ENCODE assay signal across 8 cellular contexts in the genomic region with DNA sequence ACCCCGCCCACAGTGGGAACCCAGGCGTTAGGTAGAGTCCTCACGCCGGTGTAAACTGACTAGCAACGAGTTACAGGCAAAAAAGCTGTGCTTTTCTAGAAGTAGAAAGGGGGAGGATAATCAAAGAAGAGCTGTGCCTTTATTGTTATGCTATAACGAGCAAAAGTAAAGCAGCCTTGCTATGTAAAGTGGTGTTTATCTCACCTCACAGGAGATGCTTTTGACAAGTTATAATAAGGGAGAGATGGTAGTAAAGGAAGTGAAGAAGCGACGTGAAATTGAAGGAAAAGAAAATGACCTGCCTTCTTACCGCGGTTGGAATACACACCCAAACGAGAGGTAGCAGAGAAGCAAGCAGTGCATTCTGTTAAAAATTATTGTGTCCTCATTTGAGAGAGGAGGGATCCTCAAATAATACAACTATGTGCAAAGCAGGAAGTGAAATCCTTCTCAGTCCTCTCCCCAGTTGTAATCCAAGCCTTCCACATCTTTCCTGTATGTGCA. TPM values are rescaled to one million over a fixed set of nuclear protein-coding genes. Genes with fewer than 3 reads are reported as not detected.
DNase-seq lines count a peak whose midpoint lies in the region; TF ChIP-seq lines count a peak whose summit lies in the region.

No MANE protein-coding gene starts in this region.

- peaks cover 57% of the 10 kb centered on the region for H3K4me1 Mint-ChIP-seq in activated CD4-positive, alpha-beta T cell treated with anti-CD3 and anti-CD28 coated beads, Interleukin-2, amount 10 ng/mL, durations not matched to agents 24 days and 14 days

- no peaks in the 10 kb centered on the region for H3K27me3 Mint-ChIP-seq in activated CD4-positive, alpha-beta T cell treated with anti-CD3 and anti-CD28 coated beads, Interleukin-2, amount 10 ng/mL, durations not matched to agents 24 days and 14 days

- H3K36me3 ChIP-seq in HUES6 (ENCODE audit: control insufficient read depth, insufficient read depth, low read length) (peaks cover 19% of the 10 kb centered on the region), liver (ENCODE audit: control insufficient read depth in 4 of 4, insufficient read depth in 3 of 4, low read depth in 1 of 4, low read length in 3 of 4) (peaks cover 0 to 6% (median 2%) of the 10 kb centered on the region in 4 donors), transverse colon (peaks cover 0 to 8% (median 0%) of the 10 kb centered on the region in 4 donors)

- no peak for TF ChIP-seq EP300 in transverse colon (IDR thresholded peaks at IDR 0.05; ENCODE audit: low read depth)

- intact Hi-C loops in activated CD4-positive, alpha-beta T cell treated with anti-CD3 and anti-CD28 coated beads, Interleukin-2, amount 10 ng/mL, durations not matched to agents 24 days and 14 days (cut with micrococcal nuclease) = loop anchor here (1.0 to 10.0 kb wide), 6 partner anchors 56 to 936 kb away; a partner anchor contains a TSS
- intact Hi-C loops in transverse colon (cut with DNase I; ENCODE audit: low total_unique reads) = no loop called here

- peak overlapping the region; percentile 79 for H3K27ac ChIP-seq in HUES6 (ENCODE audit: low read depth, low read length)
- peak overlapping the region; percentile 91 for H3K27ac ChIP-seq in angular gyrus (ENCODE audit: low read depth, low read length)
- peak overlapping the region; percentile 100 for H3K27ac ChIP-seq in liver (ENCODE audit: low read depth in 1 of 2, low read length in 2 of 2)
- H3K27ac ChIP-seq in transverse colon = peak overlapping the region; percentile 94 to 97 (median 96)

- H3K4me1 ChIP-seq in HUES6 (ENCODE audit: control insufficient read depth, insufficient read depth, low read length) (0 out of 2 replicates have a peak, but pooled peaks cover 7% of the 10 kb centered on the region), liver (ENCODE audit: control insufficient read depth in 4 of 4, insufficient read depth in 4 of 4, low read length in 3 of 4) (peaks cover 0 to 46% (median 22%) of the 10 kb centered on the region in 4 donors), transverse colon (peaks cover 8 to 60% (median 26%) of the 10 kb centered on the region in 4 donors)

- H3K9me3 ChIP-seq in HUES6 (ENCODE audit: control insufficient read depth, insufficient read depth, low read depth, low read length) = no peaks in the 10 kb centered on the region
- no peaks in the 10 kb centered on the region for H3K9me3 ChIP-seq in liver (ENCODE audit: control insufficient read depth in 4 of 4, low read length in 3 of 4)
- H3K9me3 ChIP-seq in transverse colon = no peaks in the 10 kb centered on the region

- no peak for TF ChIP-seq RAD21 in liver (IDR thresholded peaks at IDR 0.05)

- H3K27me3 ChIP-seq in HUES6 (ENCODE audit: control insufficient read depth, insufficient read depth, low read length) (no peaks in the 10 kb centered on the region), liver (ENCODE audit: control insufficient read depth in 4 of 4, insufficient read depth in 4 of 4, low read length in 3 of 4) (no peaks in the 10 kb centered on the region), transverse colon (no peaks in the 10 kb centered on the region)

- peaks cover 54% of the 10 kb centered on the region for H3K36me3 Mint-ChIP-seq in activated CD4-positive, alpha-beta T cell treated with anti-CD3 and anti-CD28 coated beads, Interleukin-2, amount 10 ng/mL, durations not matched to agents 24 days and 14 days (ENCODE audit: low read depth)

- H3K9me3 Mint-ChIP-seq in activated CD4-positive, alpha-beta T cell treated with anti-CD3 and anti-CD28 coated beads, Interleukin-2, amount 10 ng/mL, durations not matched to agents 24 days and 14 days = peaks cover 8% of the 10 kb centered on the region

- in situ Hi-C loops in transverse colon (cut with MboI; ENCODE audit: low pct_ligation_motif_present in 1 of 4, low pct_unique_long_range_greater_than_20kb in 1 of 4, low sequenced_read_pairs in 3 of 4) = no loop called here

- WGBS in liver = 0% methylated on average over 11 of the region's 11 CpGs
- WGBS in transverse colon (ENCODE audit: low coverage in 1 of 2), 2 donors = 0% methylated on average over 8 to 11 of the region's 11 CpGs

- peak overlapping the region; percentile 98 for H3K27ac Mint-ChIP-seq in activated CD4-positive, alpha-beta T cell treated with anti-CD3 and anti-CD28 coated beads, Interleukin-2, amount 10 ng/mL, durations not matched to agents 24 days and 14 days

- H3K4me3 Mint-ChIP-seq in activated CD4-positive, alpha-beta T cell treated with anti-CD3 and anti-CD28 coated beads, Interleukin-2, amount 10 ng/mL, durations not matched to agents 24 days and 14 days = peak overlapping the region; percentile 97

- H3K4me3 ChIP-seq in HUES6 (ENCODE audit: low read depth, low read length) = peak overlapping the region; percentile 95
- peak overlapping the region; percentile 85 to 100 (median 94) for H3K4me3 ChIP-seq in liver (ENCODE audit: low read depth in 1 of 3, low read length in 3 of 3)
- H3K4me3 ChIP-seq in transverse colon = peak overlapping the region; percentile 60 to 82 (median 69)

- no peak for TF ChIP-seq CTCF in liver (IDR thresholded peaks at IDR 0.05; ENCODE audit: low read depth, low read length, missing input control)
- no peak for TF ChIP-seq CTCF in transverse colon (IDR thresholded peaks at IDR 0.05)

- TF ChIP-seq POLR2A in transverse colon (IDR thresholded peaks at IDR 0.05) = no peak

- peak; percentile 87 for DNase-seq in activated CD4-positive, alpha-beta T cell treated with anti-CD3 and anti-CD28 coated beads, Interleukin-2, amount 10 ng/mL, durations not matched to agents 24 days and 14 days
- no peak for DNase-seq in activated CD4-positive, alpha-beta T cell treated with anti-CD3 and anti-CD28 coated beads, Interleukin-2, amount 50 U/mL, for 4 hours
- DNase-seq in transverse colon (no peak), mucosa of gallbladder (ENCODE audit: low spot score) (no peak), cerebellum (ENCODE audit: low spot score) (no peak)

- peak overlapping the region; percentile 98 for H3K9ac ChIP-seq in HUES6 (ENCODE audit: low read length)
- H3K9ac ChIP-seq in liver (ENCODE audit: low read depth in 1 of 2, low read length in 2 of 2) = peak overlapping the region; percentile 99 to 100

TF ChIP-seq in liver, 16 proteins besides CTCF, POLR2A, EP300 and RAD21:
- TF ChIP-seq, protein P1, sequence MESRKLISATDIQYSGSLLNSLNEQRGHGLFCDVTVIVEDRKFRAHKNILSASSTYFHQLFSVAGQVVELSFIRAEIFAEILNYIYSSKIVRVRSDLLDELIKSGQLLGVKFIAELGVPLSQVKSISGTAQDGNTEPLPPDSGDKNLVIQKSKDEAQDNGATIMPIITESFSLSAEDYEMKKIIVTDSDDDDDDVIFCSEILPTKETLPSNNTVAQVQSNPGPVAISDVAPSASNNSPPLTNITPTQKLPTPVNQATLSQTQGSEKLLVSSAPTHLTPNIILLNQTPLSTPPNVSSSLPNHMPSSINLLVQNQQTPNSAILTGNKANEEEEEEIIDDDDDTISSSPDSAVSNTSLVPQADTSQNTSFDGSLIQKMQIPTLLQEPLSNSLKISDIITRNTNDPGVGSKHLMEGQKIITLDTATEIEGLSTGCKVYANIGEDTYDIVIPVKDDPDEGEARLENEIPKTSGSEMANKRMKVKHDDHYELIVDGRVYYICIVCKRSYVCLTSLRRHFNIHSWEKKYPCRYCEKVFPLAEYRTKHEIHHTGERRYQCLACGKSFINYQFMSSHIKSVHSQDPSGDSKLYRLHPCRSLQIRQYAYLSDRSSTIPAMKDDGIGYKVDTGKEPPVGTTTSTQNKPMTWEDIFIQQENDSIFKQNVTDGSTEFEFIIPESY (IDR thresholded peaks at IDR 0.05) = no peak
- TF ChIP-seq, protein P2, sequence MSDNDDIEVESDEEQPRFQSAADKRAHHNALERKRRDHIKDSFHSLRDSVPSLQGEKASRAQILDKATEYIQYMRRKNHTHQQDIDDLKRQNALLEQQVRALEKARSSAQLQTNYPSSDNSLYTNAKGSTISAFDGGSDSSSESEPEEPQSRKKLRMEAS (IDR thresholded peaks at IDR 0.05) = peak; percentile 20
- TF ChIP-seq EGR1 (IDR thresholded peaks at IDR 0.05; ENCODE audit: low read depth in 2 of 2) (no peak), YY1 (IDR thresholded peaks at IDR 0.05) (no peak)

RNA-seq across cellular contexts. Expression of a gene that starts 0.9 kb away (rescaled TPM):
- total RNA-seq in activated CD4-positive, alpha-beta T cell treated with anti-CD3 and anti-CD28 coated beads, Interleukin-2, amount 10 ng/mL, durations not matched to agents 24 days and 14 days = 91.2 and 97.2 TPM in 2 replicates
- total RNA-seq in liver (10 to 100 TPM; 46.0 to 62.1 TPM), transverse colon (100 to 1,000 TPM in 1 of 4 donors, 10 to 100 TPM in 3; 35.0 to 107 (median 58.0) TPM), mucosa of gallbladder (55.0 TPM), cerebellum (64.1 TPM)
- 10 to 100 TPM; 17.2 to 38.7 TPM for polyA plus RNA-seq in liver
